Comparison of ENCODE assay signal across 14 cellular contexts in genomic region chr10:132373241-132373955, GRCh38.
"Had no signal": no experiment of that assay in that cellular context is flagged by ENCODE, and none has a peak within 500 bp of the region (broad histone marks: within the 10 kb centered on the region; RNA-seq: fewer than 3 reads in every experiment).

No MANE protein-coding gene starts in this region.

- ATAC-seq: esophagus mucosa, left colon had no signal

- H3K9me3 Mint-ChIP-seq: activated CD4-positive, alpha-beta memory T cell treated with anti-CD3 and anti-CD28 coated beads, Interleukin-2, amount 10 ng/mL, durations not matched to agents 7 days and 5 days; activated naive CD4-positive, alpha-beta T cell treated with anti-CD3 and anti-CD28 coated beads for 36 hours; dendritic cell treated with granulocyte-macrophage colony-stimulating factor and Interleukin-4, amounts not matched to agents 40 ng/mL and 50 ng/mL, for 4 days; immature natural killer cell had no signal

- H3K4me3 Mint-ChIP-seq: activated CD4-positive, alpha-beta memory T cell treated with anti-CD3 and anti-CD28 coated beads, Interleukin-2, amount 10 ng/mL, durations not matched to agents 7 days and 5 days; activated naive CD4-positive, alpha-beta T cell treated with anti-CD3 and anti-CD28 coated beads for 36 hours; dendritic cell treated with granulocyte-macrophage colony-stimulating factor and Interleukin-4, amounts not matched to agents 40 ng/mL and 50 ng/mL, for 4 days; immature natural killer cell had no signal

- DNase-seq: activated CD4-positive, alpha-beta memory T cell treated with anti-CD3 and anti-CD28 coated beads, Interleukin-2, amount 10 ng/mL, durations not matched to agents 7 days and 5 days; activated naive CD4-positive, alpha-beta T cell treated with anti-CD3 and anti-CD28 coated beads for 36 hours; amniotic stem cell; brain microvascular endothelial cell; immature natural killer cell; left colon; retina; stimulated activated CD4-positive, alpha-beta T cell treated with anti-CD3 and anti-CD28 coated beads, Interleukin-4, amount 100 ng/mL, for 4 hours; stomach; T-helper 9 cell had no signal

- H3K9me3 ChIP-seq: stomach, uterus had no signal

- H3K27me3 ChIP-seq: brain microvascular endothelial cell, stomach, uterus had no signal

- H2AFZ ChIP-seq: parathyroid adenoma had no signal

- H3K4me1 ChIP-seq: parathyroid adenoma, stomach, uterus had no signal

- H3K36me3 ChIP-seq: brain microvascular endothelial cell, uterus had no signal

- H3K27ac Mint-ChIP-seq: activated CD4-positive, alpha-beta memory T cell treated with anti-CD3 and anti-CD28 coated beads, Interleukin-2, amount 10 ng/mL, durations not matched to agents 7 days and 5 days; activated naive CD4-positive, alpha-beta T cell treated with anti-CD3 and anti-CD28 coated beads for 36 hours; dendritic cell treated with granulocyte-macrophage colony-stimulating factor and Interleukin-4, amounts not matched to agents 40 ng/mL and 50 ng/mL, for 4 days; immature natural killer cell had no signal

- H3K79me2 ChIP-seq: parathyroid adenoma had no signal

- H3K27ac ChIP-seq: brain microvascular endothelial cell, parathyroid adenoma, stomach, uterus had no signal

- H3K4me3 ChIP-seq: stomach, uterus had no signal
